In the genomic region with DNA sequence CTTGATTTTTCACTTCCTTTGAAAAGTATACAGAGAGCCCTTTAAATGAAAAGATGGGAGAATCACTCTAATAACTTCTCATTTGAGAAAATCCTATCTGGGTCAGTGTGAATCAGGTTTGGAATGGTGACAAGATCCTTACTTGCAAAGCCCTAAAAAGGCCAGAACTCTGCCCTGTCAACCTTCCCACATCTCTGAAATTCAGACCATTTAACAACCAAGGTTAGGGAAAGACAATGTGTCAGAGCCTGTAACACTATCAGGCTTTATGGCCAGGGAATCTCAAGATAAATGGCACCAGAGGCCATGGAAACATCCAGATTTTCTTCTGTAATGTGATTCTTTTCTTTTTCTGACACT, we compare ENCODE assay signal across 1 cellular context.
TF ChIP-seq lines count a peak whose summit lies in the region.

No MANE protein-coding gene starts in this region.

TF ChIP-seq in HepG2, 621 proteins besides CTCF, POLR2A, EP300 and RAD21 (continued from another document):
- TF ChIP-seq, protein P1, sequence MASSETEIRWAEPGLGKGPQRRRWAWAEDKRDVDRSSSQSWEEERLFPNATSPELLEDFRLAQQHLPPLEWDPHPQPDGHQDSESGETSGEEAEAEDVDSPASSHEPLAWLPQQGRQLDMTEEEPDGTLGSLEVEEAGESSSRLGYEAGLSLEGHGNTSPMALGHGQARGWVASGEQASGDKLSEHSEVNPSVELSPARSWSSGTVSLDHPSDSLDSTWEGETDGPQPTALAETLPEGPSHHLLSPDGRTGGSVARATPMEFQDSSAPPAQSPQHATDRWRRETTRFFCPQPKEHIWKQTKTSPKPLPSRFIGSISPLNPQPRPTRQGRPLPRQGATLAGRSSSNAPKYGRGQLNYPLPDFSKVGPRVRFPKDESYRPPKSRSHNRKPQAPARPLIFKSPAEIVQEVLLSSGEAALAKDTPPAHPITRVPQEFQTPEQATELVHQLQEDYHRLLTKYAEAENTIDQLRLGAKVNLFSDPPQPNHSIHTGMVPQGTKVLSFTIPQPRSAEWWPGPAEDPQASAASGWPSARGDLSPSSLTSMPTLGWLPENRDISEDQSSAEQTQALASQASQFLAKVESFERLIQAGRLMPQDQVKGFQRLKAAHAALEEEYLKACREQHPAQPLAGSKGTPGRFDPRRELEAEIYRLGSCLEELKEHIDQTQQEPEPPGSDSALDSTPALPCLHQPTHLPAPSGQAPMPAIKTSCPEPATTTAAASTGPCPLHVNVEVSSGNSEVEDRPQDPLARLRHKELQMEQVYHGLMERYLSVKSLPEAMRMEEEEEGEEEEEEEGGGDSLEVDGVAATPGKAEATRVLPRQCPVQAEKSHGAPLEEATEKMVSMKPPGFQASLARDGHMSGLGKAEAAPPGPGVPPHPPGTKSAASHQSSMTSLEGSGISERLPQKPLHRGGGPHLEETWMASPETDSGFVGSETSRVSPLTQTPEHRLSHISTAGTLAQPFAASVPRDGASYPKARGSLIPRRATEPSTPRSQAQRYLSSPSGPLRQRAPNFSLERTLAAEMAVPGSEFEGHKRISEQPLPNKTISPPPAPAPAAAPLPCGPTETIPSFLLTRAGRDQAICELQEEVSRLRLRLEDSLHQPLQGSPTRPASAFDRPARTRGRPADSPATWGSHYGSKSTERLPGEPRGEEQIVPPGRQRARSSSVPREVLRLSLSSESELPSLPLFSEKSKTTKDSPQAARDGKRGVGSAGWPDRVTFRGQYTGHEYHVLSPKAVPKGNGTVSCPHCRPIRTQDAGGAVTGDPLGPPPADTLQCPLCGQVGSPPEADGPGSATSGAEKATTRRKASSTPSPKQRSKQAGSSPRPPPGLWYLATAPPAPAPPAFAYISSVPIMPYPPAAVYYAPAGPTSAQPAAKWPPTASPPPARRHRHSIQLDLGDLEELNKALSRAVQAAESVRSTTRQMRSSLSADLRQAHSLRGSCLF (CRISPR knock-in tag; IDR thresholded peaks at IDR 0.05; ENCODE audit: borderline replicate concordance): no peak
- TF ChIP-seq, protein P2, sequence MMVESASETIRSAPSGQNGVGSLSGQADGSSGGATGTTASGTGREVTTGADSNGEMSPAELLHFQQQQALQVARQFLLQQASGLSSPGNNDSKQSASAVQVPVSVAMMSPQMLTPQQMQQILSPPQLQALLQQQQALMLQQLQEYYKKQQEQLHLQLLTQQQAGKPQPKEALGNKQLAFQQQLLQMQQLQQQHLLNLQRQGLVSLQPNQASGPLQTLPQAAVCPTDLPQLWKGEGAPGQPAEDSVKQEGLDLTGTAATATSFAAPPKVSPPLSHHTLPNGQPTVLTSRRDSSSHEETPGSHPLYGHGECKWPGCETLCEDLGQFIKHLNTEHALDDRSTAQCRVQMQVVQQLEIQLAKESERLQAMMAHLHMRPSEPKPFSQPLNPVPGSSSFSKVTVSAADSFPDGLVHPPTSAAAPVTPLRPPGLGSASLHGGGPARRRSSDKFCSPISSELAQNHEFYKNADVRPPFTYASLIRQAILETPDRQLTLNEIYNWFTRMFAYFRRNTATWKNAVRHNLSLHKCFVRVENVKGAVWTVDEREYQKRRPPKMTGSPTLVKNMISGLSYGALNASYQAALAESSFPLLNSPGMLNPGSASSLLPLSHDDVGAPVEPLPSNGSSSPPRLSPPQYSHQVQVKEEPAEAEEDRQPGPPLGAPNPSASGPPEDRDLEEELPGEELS (CRISPR knock-in tag; IDR thresholded peaks at IDR 0.05): no peak
- TF ChIP-seq NCOR1 (IDR thresholded peaks at IDR 0.05; ENCODE audit: borderline replicate concordance, low read length) (no peak), MIER3 (CRISPR knock-in tag; IDR thresholded peaks at IDR 0.05; ENCODE audit: borderline replicate concordance) (no peak), ZNF777 (CRISPR knock-in tag; IDR thresholded peaks at IDR 0.05) (no peak), ZNF572 (CRISPR knock-in tag; IDR thresholded peaks at IDR 0.05) (no peak), KLF9 (CRISPR knock-in tag; IDR thresholded peaks at IDR 0.05; ENCODE audit: low read depth) (no peak), PLRG1 (conservative IDR thresholded peaks at IDR 0.05) (no peak), SP5 (CRISPR knock-in tag; IDR thresholded peaks at IDR 0.05; ENCODE audit: borderline replicate concordance, low read depth) (no peak), MYC (CRISPR knock-in tag; IDR thresholded peaks at IDR 0.05; ENCODE audit: borderline replicate concordance) (no peak), ZNF557 (CRISPR knock-in tag; IDR thresholded peaks at IDR 0.05) (no peak), HMG20B (CRISPR knock-in tag; conservative IDR thresholded peaks at IDR 0.05) (no peak), ZNF672 (CRISPR knock-in tag; IDR thresholded peaks at IDR 0.05) (no peak), ZNF75D (CRISPR knock-in tag; IDR thresholded peaks at IDR 0.05; ENCODE audit: borderline replicate concordance) (no peak), HMG20A (CRISPR knock-in tag; IDR thresholded peaks at IDR 0.05; ENCODE audit: borderline replicate concordance) (no peak)
- TF ChIP-seq, protein P3, sequence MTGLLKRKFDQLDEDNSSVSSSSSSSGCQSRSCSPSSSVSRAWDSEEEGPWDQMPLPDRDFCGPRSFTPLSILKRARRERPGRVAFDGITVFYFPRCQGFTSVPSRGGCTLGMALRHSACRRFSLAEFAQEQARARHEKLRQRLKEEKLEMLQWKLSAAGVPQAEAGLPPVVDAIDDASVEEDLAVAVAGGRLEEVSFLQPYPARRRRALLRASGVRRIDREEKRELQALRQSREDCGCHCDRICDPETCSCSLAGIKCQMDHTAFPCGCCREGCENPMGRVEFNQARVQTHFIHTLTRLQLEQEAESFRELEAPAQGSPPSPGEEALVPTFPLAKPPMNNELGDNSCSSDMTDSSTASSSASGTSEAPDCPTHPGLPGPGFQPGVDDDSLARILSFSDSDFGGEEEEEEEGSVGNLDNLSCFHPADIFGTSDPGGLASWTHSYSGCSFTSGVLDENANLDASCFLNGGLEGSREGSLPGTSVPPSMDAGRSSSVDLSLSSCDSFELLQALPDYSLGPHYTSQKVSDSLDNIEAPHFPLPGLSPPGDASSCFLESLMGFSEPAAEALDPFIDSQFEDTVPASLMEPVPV (CRISPR knock-in tag; IDR thresholded peaks at IDR 0.05): no peak
- TF ChIP-seq, protein P4, sequence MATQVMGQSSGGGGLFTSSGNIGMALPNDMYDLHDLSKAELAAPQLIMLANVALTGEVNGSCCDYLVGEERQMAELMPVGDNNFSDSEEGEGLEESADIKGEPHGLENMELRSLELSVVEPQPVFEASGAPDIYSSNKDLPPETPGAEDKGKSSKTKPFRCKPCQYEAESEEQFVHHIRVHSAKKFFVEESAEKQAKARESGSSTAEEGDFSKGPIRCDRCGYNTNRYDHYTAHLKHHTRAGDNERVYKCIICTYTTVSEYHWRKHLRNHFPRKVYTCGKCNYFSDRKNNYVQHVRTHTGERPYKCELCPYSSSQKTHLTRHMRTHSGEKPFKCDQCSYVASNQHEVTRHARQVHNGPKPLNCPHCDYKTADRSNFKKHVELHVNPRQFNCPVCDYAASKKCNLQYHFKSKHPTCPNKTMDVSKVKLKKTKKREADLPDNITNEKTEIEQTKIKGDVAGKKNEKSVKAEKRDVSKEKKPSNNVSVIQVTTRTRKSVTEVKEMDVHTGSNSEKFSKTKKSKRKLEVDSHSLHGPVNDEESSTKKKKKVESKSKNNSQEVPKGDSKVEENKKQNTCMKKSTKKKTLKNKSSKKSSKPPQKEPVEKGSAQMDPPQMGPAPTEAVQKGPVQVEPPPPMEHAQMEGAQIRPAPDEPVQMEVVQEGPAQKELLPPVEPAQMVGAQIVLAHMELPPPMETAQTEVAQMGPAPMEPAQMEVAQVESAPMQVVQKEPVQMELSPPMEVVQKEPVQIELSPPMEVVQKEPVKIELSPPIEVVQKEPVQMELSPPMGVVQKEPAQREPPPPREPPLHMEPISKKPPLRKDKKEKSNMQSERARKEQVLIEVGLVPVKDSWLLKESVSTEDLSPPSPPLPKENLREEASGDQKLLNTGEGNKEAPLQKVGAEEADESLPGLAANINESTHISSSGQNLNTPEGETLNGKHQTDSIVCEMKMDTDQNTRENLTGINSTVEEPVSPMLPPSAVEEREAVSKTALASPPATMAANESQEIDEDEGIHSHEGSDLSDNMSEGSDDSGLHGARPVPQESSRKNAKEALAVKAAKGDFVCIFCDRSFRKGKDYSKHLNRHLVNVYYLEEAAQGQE (IDR thresholded peaks at IDR 0.05; ENCODE audit: borderline replicate concordance in 1 of 2, low read depth in 1 of 2, low read length in 2 of 2): no peak
- TF ChIP-seq, protein P5, sequence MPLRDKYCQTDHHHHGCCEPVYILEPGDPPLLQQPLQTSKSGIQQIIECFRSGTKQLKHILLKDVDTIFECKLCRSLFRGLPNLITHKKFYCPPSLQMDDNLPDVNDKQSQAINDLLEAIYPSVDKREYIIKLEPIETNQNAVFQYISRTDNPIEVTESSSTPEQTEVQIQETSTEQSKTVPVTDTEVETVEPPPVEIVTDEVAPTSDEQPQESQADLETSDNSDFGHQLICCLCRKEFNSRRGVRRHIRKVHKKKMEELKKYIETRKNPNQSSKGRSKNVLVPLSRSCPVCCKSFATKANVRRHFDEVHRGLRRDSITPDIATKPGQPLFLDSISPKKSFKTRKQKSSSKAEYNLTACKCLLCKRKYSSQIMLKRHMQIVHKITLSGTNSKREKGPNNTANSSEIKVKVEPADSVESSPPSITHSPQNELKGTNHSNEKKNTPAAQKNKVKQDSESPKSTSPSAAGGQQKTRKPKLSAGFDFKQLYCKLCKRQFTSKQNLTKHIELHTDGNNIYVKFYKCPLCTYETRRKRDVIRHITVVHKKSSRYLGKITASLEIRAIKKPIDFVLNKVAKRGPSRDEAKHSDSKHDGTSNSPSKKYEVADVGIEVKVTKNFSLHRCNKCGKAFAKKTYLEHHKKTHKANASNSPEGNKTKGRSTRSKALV (CRISPR knock-in tag; IDR thresholded peaks at IDR 0.05): no peak
